In the genomic region with DNA sequence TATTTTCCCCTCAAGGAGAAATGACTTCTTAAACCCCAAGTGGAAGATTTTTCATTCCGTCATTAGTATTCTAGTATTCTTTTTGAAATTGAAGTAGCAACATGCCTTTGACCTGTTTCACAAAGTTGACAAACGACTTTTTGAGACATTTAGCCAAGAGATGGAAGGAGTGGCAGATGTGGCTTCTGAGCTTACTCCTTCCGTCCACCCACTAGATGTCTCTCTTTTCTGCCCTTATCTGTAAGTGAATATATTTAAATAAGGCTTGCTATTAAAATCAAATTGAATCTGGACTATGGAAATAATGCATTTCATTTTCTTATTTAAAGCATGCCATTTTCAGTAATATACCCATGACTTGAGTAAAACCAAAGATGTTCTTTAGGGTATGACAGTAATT, we compare ENCODE assay signal across 22 cellular contexts.
DNase-seq lines count a peak whose midpoint lies in the region; ATAC-seq and TF ChIP-seq lines count a peak whose summit lies in the region.
"Had no signal": no experiment of that assay in that cellular context is flagged by ENCODE, and none has a peak within 500 bp of the region (broad histone marks: within the 10 kb centered on the region; RNA-seq: fewer than 3 reads in every experiment).

No MANE protein-coding gene starts in this region.

- H4K5ac ChIP-seq in IMR-90 (ENCODE audit: low read depth, low read length), result no peak overlapping the region

- H3K4ac ChIP-seq in IMR-90 (ENCODE audit: low read depth, low read length), result no peak overlapping the region

- H2AK9ac ChIP-seq in IMR-90 (replicated peaks; ENCODE audit: low read depth, low read length, poor library complexity), result no peak overlapping the region

- peak overlapping the region; percentile 59 for H3K27ac Mint-ChIP-seq in activated naive CD4-positive, alpha-beta T cell treated with anti-CD3 and anti-CD28 coated beads, Interleukin-2, amount 10 ng/mL, durations not matched to agents 7 days and 5 days
- H3K27ac Mint-ChIP-seq in stimulated activated effector memory CD8-positive, alpha-beta T cell treated with anti-CD3 and anti-CD28 coated beads, Interleukin-12 subunit alpha, Interleukin-12 subunit beta, amount 100 ng/mL, for 72 hours, result peak overlapping the region; percentile 8
- H3K27ac Mint-ChIP-seq: activated CD4-positive, alpha-beta T cell treated with anti-CD3 and anti-CD28 coated beads, Interleukin-2, amount 10 ng/mL, durations not matched to agents 24 days and 14 days; activated naive CD8-positive, alpha-beta T cell treated with anti-CD3 and anti-CD28 coated beads, Interleukin-2, amount 50 U/mL, for 24 hours had no signal

- TF ChIP-seq RAD21 in IMR-90 (IDR thresholded peaks at IDR 0.05; ENCODE audit: low read length), result no peak

- H3K9me1 ChIP-seq in IMR-90 (ENCODE audit: insufficient read depth, low read length), result peaks cover 4% of the 10 kb centered on the region; the same call in 1 of the 2 replicates

- in situ Hi-C loops in IMR-90 (cut with MboI; ENCODE audit: low sequenced_read_pairs), result no loop called here

- H3K27me3 ChIP-seq in IMR-90 (ENCODE audit: control insufficient read depth, insufficient read depth, low read length), result no peaks in the 10 kb centered on the region
- H3K27me3 ChIP-seq: MG63, pancreas, transverse colon had no signal

- peaks cover 5 to 50% of the 10 kb centered on the region in 2 experiments; a peak in 3 of 4 replicates for H3K79me1 ChIP-seq in IMR-90 (ENCODE audit: low read depth in 1 of 2, low read length in 2 of 2)

- H2AK5ac ChIP-seq in IMR-90 (ENCODE audit: low read depth, low read length), result no peak overlapping the region

- H3K4me1 ChIP-seq in IMR-90 (ENCODE audit: control insufficient read depth, insufficient read depth, low read length), result peaks cover 8% of the 10 kb centered on the region

- no peak overlapping the region for H2BK15ac ChIP-seq in IMR-90 (ENCODE audit: low read depth, low read length)

- H3K27me3 Mint-ChIP-seq in activated naive CD4-positive, alpha-beta T cell treated with anti-CD3 and anti-CD28 coated beads, Interleukin-2, amount 10 ng/mL, durations not matched to agents 7 days and 5 days, result no peaks in the 10 kb centered on the region
- H3K27me3 Mint-ChIP-seq: activated CD4-positive, alpha-beta T cell treated with anti-CD3 and anti-CD28 coated beads, Interleukin-2, amount 10 ng/mL, durations not matched to agents 24 days and 14 days; activated naive CD8-positive, alpha-beta T cell treated with anti-CD3 and anti-CD28 coated beads, Interleukin-2, amount 50 U/mL, for 24 hours; effector memory CD8-positive, alpha-beta T cell had no signal

- POLR2A ChIA-PET in IMR-90 (lab: Charles Lee; ENCODE audit: unreplicated experiment), result no interaction called here

- CTCF ChIA-PET in activated naive CD4-positive, alpha-beta T cell treated with anti-CD3 and anti-CD28 coated beads, Interleukin-2, amount 10 ng/mL, durations not matched to agents 7 days and 5 days (lab: Charles Lee), result no interaction called here
- CTCF ChIA-PET in IMR-90 (lab: Yijun Ruan, JAX), result no interaction called here

- H2AFZ ChIP-seq in IMR-90 (replicated peaks; ENCODE audit: low read length, poor library complexity), result no peak overlapping the region

- no peak for ATAC-seq in IMR-90 (ENCODE audit: low read depth)
- no peak for ATAC-seq in stimulated activated effector memory CD8-positive, alpha-beta T cell treated with anti-CD3 and anti-CD28 coated beads, Interleukin-12 subunit alpha, Interleukin-12 subunit beta, amount 100 ng/mL, for 72 hours
- ATAC-seq: activated naive CD8-positive, alpha-beta T cell treated with anti-CD3 and anti-CD28 coated beads, Interleukin-2, amount 50 U/mL, for 24 hours; effector memory CD8-positive, alpha-beta T cell; left colon; pancreas had no signal

- no peak overlapping the region; the same call in 1 of the 2 replicates for H3K14ac ChIP-seq in IMR-90 (replicated peaks; ENCODE audit: low read depth, low read length)

- no peak overlapping the region for H3K4me3 Mint-ChIP-seq in activated naive CD4-positive, alpha-beta T cell treated with anti-CD3 and anti-CD28 coated beads, Interleukin-2, amount 10 ng/mL, durations not matched to agents 7 days and 5 days
- no peak overlapping the region for H3K4me3 Mint-ChIP-seq in stimulated activated effector memory CD8-positive, alpha-beta T cell treated with anti-CD3 and anti-CD28 coated beads, Interleukin-12 subunit alpha, Interleukin-12 subunit beta, amount 100 ng/mL, for 72 hours
- H3K4me3 Mint-ChIP-seq: activated CD4-positive, alpha-beta T cell treated with anti-CD3 and anti-CD28 coated beads, Interleukin-2, amount 10 ng/mL, durations not matched to agents 24 days and 14 days; activated naive CD8-positive, alpha-beta T cell treated with anti-CD3 and anti-CD28 coated beads, Interleukin-2, amount 50 U/mL, for 24 hours; effector memory CD8-positive, alpha-beta T cell had no signal

- H3K36me3 ChIP-seq in IMR-90 (ENCODE audit: control insufficient read depth, insufficient read depth, low read length), result peaks cover 4% of the 10 kb centered on the region; the same call in 1 of the 2 replicates
- H3K36me3 ChIP-seq: pancreas had no signal

- H2BK120ac ChIP-seq in IMR-90 (ENCODE audit: low read depth, low read length), result no peak overlapping the region

- H3K9me3 Mint-ChIP-seq in activated naive CD4-positive, alpha-beta T cell treated with anti-CD3 and anti-CD28 coated beads, Interleukin-2, amount 10 ng/mL, durations not matched to agents 7 days and 5 days, result no peaks in the 10 kb centered on the region
- H3K9me3 Mint-ChIP-seq in stimulated activated effector memory CD8-positive, alpha-beta T cell treated with anti-CD3 and anti-CD28 coated beads, Interleukin-12 subunit alpha, Interleukin-12 subunit beta, amount 100 ng/mL, for 72 hours, result no peaks in the 10 kb centered on the region
- H3K9me3 Mint-ChIP-seq: activated CD4-positive, alpha-beta T cell treated with anti-CD3 and anti-CD28 coated beads, Interleukin-2, amount 10 ng/mL, durations not matched to agents 24 days and 14 days; activated naive CD8-positive, alpha-beta T cell treated with anti-CD3 and anti-CD28 coated beads, Interleukin-2, amount 50 U/mL, for 24 hours; effector memory CD8-positive, alpha-beta T cell had no signal

- no peaks in the 10 kb centered on the region for H3K9me3 ChIP-seq in IMR-90 (ENCODE audit: control insufficient read depth, insufficient read depth, low read length)
- H3K9me3 ChIP-seq: MG63, pancreas, transverse colon had no signal

- no peak overlapping the region for H2BK20ac ChIP-seq in IMR-90 (ENCODE audit: low read depth, low read length)

- peaks cover 46% of the 10 kb centered on the region for H3K36me3 Mint-ChIP-seq in activated naive CD4-positive, alpha-beta T cell treated with anti-CD3 and anti-CD28 coated beads, Interleukin-2, amount 10 ng/mL, durations not matched to agents 7 days and 5 days
- H3K36me3 Mint-ChIP-seq in stimulated activated effector memory CD8-positive, alpha-beta T cell treated with anti-CD3 and anti-CD28 coated beads, Interleukin-12 subunit alpha, Interleukin-12 subunit beta, amount 100 ng/mL, for 72 hours, result peaks cover 24% of the 10 kb centered on the region

- H3K27ac ChIP-seq in IMR-90 (ENCODE audit: insufficient read depth, low read length), result peak overlapping the region; percentile 59; the same call in 1 of the 2 replicates
- H3K27ac ChIP-seq: pancreas, SK-N-MC, skin epidermis, transverse colon had no signal

- BruUV-seq in IMR-90 (replicated peaks; lab: Mats Ljungman, UMichigan), result no TSS peak

- H3K4me2 ChIP-seq in IMR-90 (ENCODE audit: low read depth, low read length), result 0 out of 2 replicates have a peak overlapping the region, but pooled peaks have one; percentile 30

- H4K91ac ChIP-seq in IMR-90 (ENCODE audit: insufficient read depth, low read depth, low read length), result no peak overlapping the region

- TF ChIP-seq POLR2A in IMR-90 (IDR thresholded peaks at IDR 0.05; ENCODE audit: low read depth, low read length), result no peak

- no peak overlapping the region for H3K18ac ChIP-seq in IMR-90 (ENCODE audit: low read depth, low read length)

- peak overlapping the region; percentile 50 for H2BK5ac ChIP-seq in IMR-90 (ENCODE audit: low read depth, low read length, poor library complexity, severe bottlenecking)

- no peak overlapping the region for H3K4me3 ChIP-seq in IMR-90 (ENCODE audit: insufficient read depth, low read depth, low read length)
- H3K4me3 ChIP-seq in epithelial cell of esophagus (ENCODE audit: low read length), result no peak overlapping the region
- H3K4me3 ChIP-seq: MG63, pancreas, SK-N-MC, skin epidermis, transverse colon had no signal

- no peak overlapping the region for H3K56ac ChIP-seq in IMR-90 (ENCODE audit: extremely low read depth, insufficient read depth, low read length)

- no peak overlapping the region for H3K9ac ChIP-seq in IMR-90 (ENCODE audit: low read depth, low read length)

- dilution Hi-C loops in IMR-90 (cut with HindIII; ENCODE audit: low sequenced_read_pairs, unreplicated experiment), result no loop called here

- H4K8ac ChIP-seq in IMR-90 (ENCODE audit: low read depth in 2 of 2, low read length in 2 of 2), result no peak overlapping the region; a peak in 1 of 4 replicates

- WGBS in IMR-90 (ENCODE audit: extremely low coverage in 2 of 2, insufficient read length in 1 of 2), 2 experiments, result no CpG with 5 or more reads among the region's 3 CpGs

- peak; percentile 26; the same call in 1 of the 2 replicates for TF ChIP-seq CTCF in IMR-90 (conservative IDR thresholded peaks at IDR 0.05; ENCODE audit: low read depth, low read length)
- peak; percentile 19 for TF ChIP-seq CTCF in epithelial cell of esophagus (IDR thresholded peaks at IDR 0.05; ENCODE audit: insufficient read depth, low read depth, low read length, missing control alignments)

- H4K20me1 ChIP-seq in IMR-90 (ENCODE audit: insufficient read depth, low read length), result peaks cover 17% of the 10 kb centered on the region; the same call in 1 of the 2 replicates

- no peak overlapping the region for H3K23ac ChIP-seq in IMR-90 (ENCODE audit: low read depth, low read length)

- intact Hi-C loops in IMR-90 (cut with micrococcal nuclease), result no loop called here

- no peaks in the 10 kb centered on the region for H3K4me1 Mint-ChIP-seq in activated naive CD4-positive, alpha-beta T cell treated with anti-CD3 and anti-CD28 coated beads, Interleukin-2, amount 10 ng/mL, durations not matched to agents 7 days and 5 days
- H3K4me1 Mint-ChIP-seq in stimulated activated effector memory CD8-positive, alpha-beta T cell treated with anti-CD3 and anti-CD28 coated beads, Interleukin-12 subunit alpha, Interleukin-12 subunit beta, amount 100 ng/mL, for 72 hours, result no peaks in the 10 kb centered on the region

- DNase-seq in activated naive CD4-positive, alpha-beta T cell treated with anti-CD3 and anti-CD28 coated beads, Interleukin-2, amount 10 ng/mL, durations not matched to agents 7 days and 5 days, result no peak
- DNase-seq in activated naive CD4-positive, alpha-beta T cell treated with Interleukin-2 at 50 U/mL for 16 hours, result no peak
- no peak for DNase-seq in IMR-90
- DNase-seq in epithelial cell of esophagus (ENCODE audit: low read depth), result no peak
- DNase-seq in stimulated activated effector memory CD8-positive, alpha-beta T cell treated with anti-CD3 and anti-CD28 coated beads, Interleukin-12 subunit alpha, Interleukin-12 subunit beta, amount 100 ng/mL, for 72 hours (ENCODE audit: low spot score in 2 of 2), result no peak
- no peak for DNase-seq in stimulated activated CD4-positive, alpha-beta T cell treated with anti-CD3 and anti-CD28 coated beads, Interleukin-4, amount 100 ng/mL, for 24 hours
- no peak for DNase-seq in HK-2 (ENCODE audit: unreplicated experiment)
- DNase-seq in Ammon's horn (ENCODE audit: low spot score), result no peak
- DNase-seq: activated CD4-positive, alpha-beta T cell treated with anti-CD3 and anti-CD28 coated beads, Interleukin-2, amount 10 ng/mL, durations not matched to agents 24 days and 14 days; activated naive CD8-positive, alpha-beta T cell treated with anti-CD3 and anti-CD28 coated beads, Interleukin-2, amount 50 U/mL, for 24 hours; effector memory CD8-positive, alpha-beta T cell; foreskin fibroblast; GF-D8; HCEC 1CT; left colon; MG63; NCI-H187 treated with DMSO at 0.1 percent for 48 hours; NCI-H510A treated with DMSO at 0.1 percent for 48 hours; pancreas; transverse colon had no signal
